7 cellular contexts compared by ENCODE assay signal in the genomic region with DNA sequence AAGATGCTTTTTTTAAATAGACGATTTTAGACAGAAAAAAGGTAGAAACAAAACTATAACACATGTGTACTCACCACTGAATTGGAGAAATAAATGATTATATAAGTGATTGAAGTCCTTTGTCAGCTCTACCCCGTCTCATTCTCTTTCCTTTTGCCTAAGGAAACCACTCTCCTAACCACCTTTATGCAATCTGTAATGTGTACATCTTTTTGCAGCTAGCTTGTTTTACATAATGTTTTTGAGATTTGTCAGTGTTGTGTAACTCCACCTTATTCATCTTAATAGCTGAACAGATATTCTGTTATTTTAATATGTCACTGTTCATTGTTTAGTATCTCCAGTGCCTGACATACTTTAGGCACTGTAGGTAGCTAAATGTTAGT. TPM values are rescaled to one million over a fixed set of nuclear protein-coding genes. Genes with fewer than 3 reads are reported as not detected.
A peak's percentile ranks its signal among the peaks of the same experiment; 100 is the strongest.
DNase-seq lines count a peak whose midpoint lies in the region; ATAC-seq and TF ChIP-seq lines count a peak whose summit lies in the region.

No MANE protein-coding gene starts in this region.

- peak overlapping the region; percentile 43 for H2AFZ ChIP-seq in hepatocyte

- H4K20me1 ChIP-seq in hepatocyte (ENCODE audit: insufficient read depth, poor library complexity, severe bottlenecking), result no peaks in the 10 kb centered on the region

- no peaks in the 10 kb centered on the region for H3K9me2 ChIP-seq in hepatocyte (replicated peaks; ENCODE audit: insufficient read depth)

- no peaks in the 10 kb centered on the region for H3K27me3 ChIP-seq in HUES64 (ENCODE audit: insufficient read depth, low read length)
- H3K27me3 ChIP-seq in hepatocyte, result no peaks in the 10 kb centered on the region

- H3K27me3 Mint-ChIP-seq in WTC11 (ENCODE audit: low read depth), result no peaks in the 10 kb centered on the region

- H3K9me3 Mint-ChIP-seq in WTC11, result no peaks in the 10 kb centered on the region
- no peaks in the 10 kb centered on the region for H3K9me3 Mint-ChIP-seq in stimulated activated effector memory CD8-positive, alpha-beta T cell treated with anti-CD3 and anti-CD28 coated beads, Interleukin-12 subunit alpha, Interleukin-12 subunit beta, amount 100 ng/mL, for 72 hours

- H3K4me3 Mint-ChIP-seq in WTC11, result peak overlapping the region; percentile 99
- H3K4me3 Mint-ChIP-seq in stimulated activated effector memory CD8-positive, alpha-beta T cell treated with anti-CD3 and anti-CD28 coated beads, Interleukin-12 subunit alpha, Interleukin-12 subunit beta, amount 100 ng/mL, for 72 hours, result peak overlapping the region; percentile 100

- H3K9me3 ChIP-seq in HUES64 (ENCODE audit: insufficient read depth, low read depth, low read length) (no peaks in the 10 kb centered on the region), hepatocyte (ENCODE audit: low read depth) (no peaks in the 10 kb centered on the region)

- H3K4me2 ChIP-seq in hepatocyte, result peak overlapping the region; percentile 89

- peaks cover 63% of the 10 kb centered on the region for H3K4me1 Mint-ChIP-seq in WTC11
- peaks cover 22% of the 10 kb centered on the region for H3K4me1 Mint-ChIP-seq in stimulated activated effector memory CD8-positive, alpha-beta T cell treated with anti-CD3 and anti-CD28 coated beads, Interleukin-12 subunit alpha, Interleukin-12 subunit beta, amount 100 ng/mL, for 72 hours

- H3K27ac ChIP-seq in HUES64 (ENCODE audit: low read depth, low read length) (peak overlapping the region; percentile 97), hepatocyte (peak overlapping the region; percentile 98)

- H3K4me3 ChIP-seq in HUES64 (ENCODE audit: low read length), result peak overlapping the region; percentile 87
- peak overlapping the region; percentile 61 for H3K4me3 ChIP-seq in hepatocyte

- TF ChIP-seq CTCF in WTC11 (IDR thresholded peaks at IDR 0.05), result no peak
- no peak for TF ChIP-seq CTCF in hepatocyte (IDR thresholded peaks at IDR 0.05; ENCODE audit: poor library complexity)

- H3K79me2 ChIP-seq in hepatocyte, result peaks cover 59% of the 10 kb centered on the region

- H3K4me1 ChIP-seq in HUES64 (ENCODE audit: insufficient read depth, low read length), result peaks cover 50% of the 10 kb centered on the region
- peaks cover 12% of the 10 kb centered on the region for H3K4me1 ChIP-seq in hepatocyte (ENCODE audit: insufficient read depth)

- CTCF ChIA-PET in WTC11 (lab: Charles Lee), result interaction anchor here (1.6 kb wide), 3 partner anchors 123 to 203 kb away, joined by 4 to 9 read pairs (median 4); no protein-coding TSS in a partner anchor

- H3K27ac Mint-ChIP-seq in WTC11, result peak overlapping the region; percentile 99
- peak overlapping the region; percentile 100 for H3K27ac Mint-ChIP-seq in stimulated activated effector memory CD8-positive, alpha-beta T cell treated with anti-CD3 and anti-CD28 coated beads, Interleukin-12 subunit alpha, Interleukin-12 subunit beta, amount 100 ng/mL, for 72 hours

- ATAC-seq in WTC11, result no peak
- ATAC-seq in stimulated activated effector memory CD8-positive, alpha-beta T cell treated with anti-CD3 and anti-CD28 coated beads, Interleukin-12 subunit alpha, Interleukin-12 subunit beta, amount 100 ng/mL, for 72 hours, result no peak
- ATAC-seq in esophagus mucosa, result no peak
- no peak for ATAC-seq in HG03039 (IDR thresholded peaks at IDR 0.05; ENCODE audit: unreplicated experiment)
- no peak for ATAC-seq in HG03565 (IDR thresholded peaks at IDR 0.05; ENCODE audit: unreplicated experiment)

- H3K36me3 Mint-ChIP-seq in WTC11, result peaks cover 20% of the 10 kb centered on the region
- peaks cover 21% of the 10 kb centered on the region for H3K36me3 Mint-ChIP-seq in stimulated activated effector memory CD8-positive, alpha-beta T cell treated with anti-CD3 and anti-CD28 coated beads, Interleukin-12 subunit alpha, Interleukin-12 subunit beta, amount 100 ng/mL, for 72 hours

- H3K9ac ChIP-seq in HUES64 (ENCODE audit: low read depth, low read length), result peak overlapping the region; percentile 96

- no CpG with 5 or more reads among the region's 2 CpGs for WGBS in HUES64
- WGBS in hepatocyte (ENCODE audit: low lambda C conversion rate, missing lambda C conversion rate), result 0% methylated on average over 2 of the region's 2 CpGs

- no peak for DNase-seq in WTC11 (ENCODE audit: low spot score)
- DNase-seq in hepatocyte (ENCODE audit: low spot score), result no peak
- DNase-seq in stimulated activated effector memory CD8-positive, alpha-beta T cell treated with anti-CD3 and anti-CD28 coated beads, Interleukin-12 subunit alpha, Interleukin-12 subunit beta, amount 100 ng/mL, for 72 hours (ENCODE audit: low spot score in 2 of 2), result no peak

- POLR2A ChIA-PET in WTC11 (lab: Charles Lee), result interaction anchor here (0.5 to 2.8 kb wide), 3 partner anchors 9 to 282 kb away, joined by 3 to 25 read pairs (median 6); a partner anchor contains a TSS

- H3K36me3 ChIP-seq in HUES64 (ENCODE audit: insufficient read depth, low read length) (peaks cover 30% of the 10 kb centered on the region), hepatocyte (replicated peaks; ENCODE audit: insufficient read depth, low read depth) (no peaks in the 10 kb centered on the region)

TF ChIP-seq in WTC11, 78 proteins besides CTCF, POLR2A, EP300 and RAD21 (continues in another document):
- TF ChIP-seq FOXJ3 (CRISPR knock-in tag; IDR thresholded peaks at IDR 0.05; ENCODE audit: borderline replicate concordance) (no peak), ZNF219 (CRISPR knock-in tag; IDR thresholded peaks at IDR 0.05; ENCODE audit: borderline replicate concordance) (no peak), ZNF671 (CRISPR knock-in tag; IDR thresholded peaks at IDR 0.05) (no peak), ZBTB21 (CRISPR knock-in tag; IDR thresholded peaks at IDR 0.05; ENCODE audit: borderline replicate concordance) (no peak)
- TF ChIP-seq, protein P1, sequence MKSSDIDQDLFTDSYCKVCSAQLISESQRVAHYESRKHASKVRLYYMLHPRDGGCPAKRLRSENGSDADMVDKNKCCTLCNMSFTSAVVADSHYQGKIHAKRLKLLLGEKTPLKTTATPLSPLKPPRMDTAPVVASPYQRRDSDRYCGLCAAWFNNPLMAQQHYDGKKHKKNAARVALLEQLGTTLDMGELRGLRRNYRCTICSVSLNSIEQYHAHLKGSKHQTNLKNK (CRISPR knock-in tag; IDR thresholded peaks at IDR 0.05), result no peak
- TF ChIP-seq, protein P2, sequence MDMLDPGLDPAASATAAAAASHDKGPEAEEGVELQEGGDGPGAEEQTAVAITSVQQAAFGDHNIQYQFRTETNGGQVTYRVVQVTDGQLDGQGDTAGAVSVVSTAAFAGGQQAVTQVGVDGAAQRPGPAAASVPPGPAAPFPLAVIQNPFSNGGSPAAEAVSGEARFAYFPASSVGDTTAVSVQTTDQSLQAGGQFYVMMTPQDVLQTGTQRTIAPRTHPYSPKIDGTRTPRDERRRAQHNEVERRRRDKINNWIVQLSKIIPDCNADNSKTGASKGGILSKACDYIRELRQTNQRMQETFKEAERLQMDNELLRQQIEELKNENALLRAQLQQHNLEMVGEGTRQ (CRISPR knock-in tag; IDR thresholded peaks at IDR 0.05), result no peak
- TF ChIP-seq, protein P3, sequence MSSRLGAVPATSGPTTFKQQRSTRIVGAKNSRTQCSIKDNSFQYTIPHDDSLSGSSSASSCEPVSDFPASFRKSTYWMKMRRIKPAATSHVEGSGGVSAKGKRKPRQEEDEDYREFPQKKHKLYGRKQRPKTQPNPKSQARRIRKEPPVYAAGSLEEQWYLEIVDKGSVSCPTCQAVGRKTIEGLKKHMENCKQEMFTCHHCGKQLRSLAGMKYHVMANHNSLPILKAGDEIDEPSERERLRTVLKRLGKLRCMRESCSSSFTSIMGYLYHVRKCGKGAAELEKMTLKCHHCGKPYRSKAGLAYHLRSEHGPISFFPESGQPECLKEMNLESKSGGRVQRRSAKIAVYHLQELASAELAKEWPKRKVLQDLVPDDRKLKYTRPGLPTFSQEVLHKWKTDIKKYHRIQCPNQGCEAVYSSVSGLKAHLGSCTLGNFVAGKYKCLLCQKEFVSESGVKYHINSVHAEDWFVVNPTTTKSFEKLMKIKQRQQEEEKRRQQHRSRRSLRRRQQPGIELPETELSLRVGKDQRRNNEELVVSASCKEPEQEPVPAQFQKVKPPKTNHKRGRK (CRISPR knock-in tag; IDR thresholded peaks at IDR 0.05; ENCODE audit: borderline replicate concordance), result no peak
- TF ChIP-seq, protein P4, sequence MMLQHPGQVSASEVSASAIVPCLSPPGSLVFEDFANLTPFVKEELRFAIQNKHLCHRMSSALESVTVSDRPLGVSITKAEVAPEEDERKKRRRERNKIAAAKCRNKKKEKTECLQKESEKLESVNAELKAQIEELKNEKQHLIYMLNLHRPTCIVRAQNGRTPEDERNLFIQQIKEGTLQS (CRISPR knock-in tag; conservative IDR thresholded peaks at IDR 0.05), result no peak

RNA-seq across cellular contexts. Expression of a gene that starts 0.7 kb away (rescaled TPM):
- polyA plus RNA-seq in HUES64 (2013, experiment 1 of 2), result 26.5 TPM
- 27.7 TPM for polyA plus RNA-seq in HUES64 (2013, experiment 2 of 2)
- 22.9 to 28.4 TPM (median 25.8 TPM) in 3 replicates for total RNA-seq in WTC11 (2021)
- total RNA-seq in hepatocyte, result 52.2 and 54.0 TPM in 2 replicates
- 51.8 and 64.2 TPM in 2 replicates for polyA plus RNA-seq in hepatocyte
- total RNA-seq in esophagus mucosa, result 24.3 TPM

RNA-seq across cellular contexts. Expression of a gene that starts 20.5 kb away (rescaled TPM):
- polyA plus RNA-seq in HUES64 (2013, experiment 1 of 2), result 0.45 TPM
- polyA plus RNA-seq in HUES64 (2013, experiment 2 of 2), result 0.82 TPM
- total RNA-seq in WTC11 (2021) (1.1 to 1.9 TPM (median 1.4 TPM) in 3 replicates), hepatocyte (3.5 and 4.1 TPM in 2 replicates), esophagus mucosa (0.80 TPM)
- 2.4 and 3.7 TPM in 2 replicates for polyA plus RNA-seq in hepatocyte

RNA-seq across cellular contexts. Expression of a gene that starts 27.2 kb away (rescaled TPM):
- 47.1 TPM for polyA plus RNA-seq in HUES64 (2013, experiment 1 of 2)
- polyA plus RNA-seq in HUES64 (2013, experiment 2 of 2), result 51.2 TPM
- 57.0 to 69.6 TPM (median 61.9 TPM) in 3 replicates for total RNA-seq in WTC11 (2021)
- total RNA-seq in hepatocyte, result 80.9 and 90.2 TPM in 2 replicates
- polyA plus RNA-seq in hepatocyte, result 41.2 and 42.2 TPM in 2 replicates
- 62.8 TPM for total RNA-seq in esophagus mucosa
